In the genomic region with DNA sequence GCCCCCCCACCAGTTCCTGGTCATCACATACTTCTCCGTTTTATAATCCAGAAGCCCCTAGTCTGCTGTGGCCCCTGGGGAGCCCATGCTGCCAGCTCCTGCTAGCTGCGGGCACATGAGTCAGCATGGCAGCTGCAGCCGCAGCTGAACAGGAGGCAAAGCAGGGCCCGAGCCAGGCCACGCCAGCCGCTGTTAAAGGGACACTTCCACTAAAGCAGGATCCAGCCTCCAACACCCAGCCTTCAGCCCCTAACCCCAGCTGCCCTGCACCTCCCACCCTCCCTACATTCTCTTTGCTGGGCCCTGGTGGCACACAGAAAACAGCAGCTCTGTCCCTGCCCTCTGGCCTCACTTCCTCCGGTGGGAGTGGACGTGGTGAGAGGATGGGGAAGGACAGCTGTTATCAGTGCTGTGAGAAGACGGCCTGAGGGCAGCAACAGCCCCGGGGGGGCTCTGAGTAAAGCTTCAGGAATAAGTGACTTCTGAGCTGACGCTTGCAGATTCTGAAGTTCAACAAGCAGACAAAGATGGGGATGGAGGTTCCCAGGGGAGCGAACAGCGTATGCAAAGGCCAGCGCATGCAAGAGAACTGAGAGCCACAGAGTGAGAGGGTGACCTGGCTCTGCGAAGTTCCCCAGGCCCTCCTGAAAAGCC, we compare ENCODE assay signal across 8 cellular contexts. TPM values are rescaled to one million over a fixed set of nuclear protein-coding genes. Genes with fewer than 3 reads are reported as not detected.
DNase-seq lines count a peak whose midpoint lies in the region; ATAC-seq and TF ChIP-seq lines count a peak whose summit lies in the region.

No MANE protein-coding gene starts in this region.

- H3K36me3 ChIP-seq in naive thymus-derived CD4-positive, alpha-beta T cell (ENCODE audit: control insufficient read depth in 2 of 3, insufficient read depth in 3 of 3, low read length in 3 of 3): no peaks in the 10 kb centered on the region

- peak; percentile 30 for ATAC-seq in naive thymus-derived CD4-positive, alpha-beta T cell

- H3K4me1 ChIP-seq in naive thymus-derived CD4-positive, alpha-beta T cell (ENCODE audit: control insufficient read depth in 2 of 2, insufficient read depth in 2 of 2, low read length in 2 of 2): peaks cover 6 to 16% of the 10 kb centered on the region in 2 donors

- POLR2A ChIA-PET in activated CD4-positive, alpha-beta memory T cell treated with anti-CD3 and anti-CD28 coated beads for 36 hours (lab: Charles Lee): no interaction called here
- POLR2A ChIA-PET in activated CD4-positive, alpha-beta memory T cell treated with anti-CD3 and anti-CD28 coated beads, Interleukin-2, amount 10 ng/mL, durations not matched to agents 7 days and 5 days (lab: Charles Lee): interaction anchor here (0.8 to 1.4 kb wide), 2 partner anchors 10 to 11 kb away, joined by 3 to 4 read pairs; no protein-coding TSS in a partner anchor
- POLR2A ChIA-PET in naive thymus-derived CD4-positive, alpha-beta T cell (lab: Charles Lee): interaction anchor here (0.5 kb wide), 1 partner anchor 175 kb away, joined by 3 read pairs; no protein-coding TSS in a partner anchor

- no peak overlapping the region for H3K27ac ChIP-seq in naive thymus-derived CD4-positive, alpha-beta T cell (ENCODE audit: low read depth, low read length)

- no peaks in the 10 kb centered on the region for H3K9me3 Mint-ChIP-seq in activated CD4-positive, alpha-beta memory T cell treated with anti-CD3 and anti-CD28 coated beads for 36 hours
- no peaks in the 10 kb centered on the region for H3K9me3 Mint-ChIP-seq in activated CD4-positive, alpha-beta memory T cell treated with anti-CD3 and anti-CD28 coated beads, Interleukin-2, amount 10 ng/mL, durations not matched to agents 7 days and 5 days
- no peaks in the 10 kb centered on the region for H3K9me3 Mint-ChIP-seq in endothelial cell (ENCODE audit: unreplicated experiment)
- peaks cover 0 to 1% (median 0%) of the 10 kb centered on the region in 11 donors for H3K9me3 Mint-ChIP-seq in naive thymus-derived CD4-positive, alpha-beta T cell
- no peaks in the 10 kb centered on the region for H3K9me3 Mint-ChIP-seq in activated T-helper 2 cell treated with anti-CD3 and anti-CD28 coated beads, Interferon-gamma antibody, Interleukin-2, Interleukin-4, amounts not matched to agents 10 μg/mL and 5 μg/mL and 100 μg/mL, durations not matched to agents 14 hours and 24 hours and 36 hours

- H3K4me3 Mint-ChIP-seq in activated CD4-positive, alpha-beta memory T cell treated with anti-CD3 and anti-CD28 coated beads for 36 hours: peak overlapping the region; percentile 68
- H3K4me3 Mint-ChIP-seq in activated CD4-positive, alpha-beta memory T cell treated with anti-CD3 and anti-CD28 coated beads, Interleukin-2, amount 10 ng/mL, durations not matched to agents 7 days and 5 days: no peak overlapping the region
- H3K4me3 Mint-ChIP-seq in endothelial cell (ENCODE audit: unreplicated experiment): peak overlapping the region; percentile 95
- H3K4me3 Mint-ChIP-seq in naive thymus-derived CD4-positive, alpha-beta T cell: peak overlapping the region; percentile 51 to 75 (median 68)
- no peak overlapping the region for H3K4me3 Mint-ChIP-seq in activated T-helper 2 cell treated with anti-CD3 and anti-CD28 coated beads, Interferon-gamma antibody, Interleukin-2, Interleukin-4, amounts not matched to agents 10 μg/mL and 5 μg/mL and 100 μg/mL, durations not matched to agents 14 hours and 24 hours and 36 hours (ENCODE audit: low read depth)

- H3K27ac Mint-ChIP-seq in activated CD4-positive, alpha-beta memory T cell treated with anti-CD3 and anti-CD28 coated beads for 36 hours: no peak overlapping the region
- H3K27ac Mint-ChIP-seq in activated CD4-positive, alpha-beta memory T cell treated with anti-CD3 and anti-CD28 coated beads, Interleukin-2, amount 10 ng/mL, durations not matched to agents 7 days and 5 days: no peak overlapping the region
- peak overlapping the region; percentile 78 for H3K27ac Mint-ChIP-seq in endothelial cell (ENCODE audit: unreplicated experiment)
- peak overlapping the region in 5 of 9 donors; percentile 55 to 78 (median 70) for H3K27ac Mint-ChIP-seq in naive thymus-derived CD4-positive, alpha-beta T cell
- H3K27ac Mint-ChIP-seq in activated T-helper 2 cell treated with anti-CD3 and anti-CD28 coated beads, Interferon-gamma antibody, Interleukin-2, Interleukin-4, amounts not matched to agents 10 μg/mL and 5 μg/mL and 100 μg/mL, durations not matched to agents 14 hours and 24 hours and 36 hours: no peak overlapping the region

- H3K27me3 ChIP-seq in naive thymus-derived CD4-positive, alpha-beta T cell (ENCODE audit: control insufficient read depth in 2 of 2, insufficient read depth in 2 of 2, low read length in 2 of 2): no peaks in the 10 kb centered on the region

- H3K4me1 Mint-ChIP-seq in activated CD4-positive, alpha-beta memory T cell treated with anti-CD3 and anti-CD28 coated beads for 36 hours (ENCODE audit: low read depth): peaks cover 21% of the 10 kb centered on the region
- peaks cover 30% of the 10 kb centered on the region for H3K4me1 Mint-ChIP-seq in activated CD4-positive, alpha-beta memory T cell treated with anti-CD3 and anti-CD28 coated beads, Interleukin-2, amount 10 ng/mL, durations not matched to agents 7 days and 5 days
- no peaks in the 10 kb centered on the region for H3K4me1 Mint-ChIP-seq in endothelial cell (ENCODE audit: unreplicated experiment)
- peaks cover 12 to 25% (median 21%) of the 10 kb centered on the region in 7 donors for H3K4me1 Mint-ChIP-seq in naive thymus-derived CD4-positive, alpha-beta T cell
- H3K4me1 Mint-ChIP-seq in activated T-helper 2 cell treated with anti-CD3 and anti-CD28 coated beads, Interferon-gamma antibody, Interleukin-2, Interleukin-4, amounts not matched to agents 10 μg/mL and 5 μg/mL and 100 μg/mL, durations not matched to agents 14 hours and 24 hours and 36 hours (ENCODE audit: low read depth): peaks cover 9% of the 10 kb centered on the region

- CTCF ChIA-PET in activated CD4-positive, alpha-beta memory T cell treated with anti-CD3 and anti-CD28 coated beads for 36 hours (lab: Charles Lee): interaction anchor here (0.6 to 1.2 kb wide), 2 partner anchors 17 to 24 kb away, joined by 3 read pairs; no protein-coding TSS in a partner anchor
- CTCF ChIA-PET in activated CD4-positive, alpha-beta memory T cell treated with anti-CD3 and anti-CD28 coated beads, Interleukin-2, amount 10 ng/mL, durations not matched to agents 7 days and 5 days (lab: Charles Lee): interaction anchor here (1.2 kb wide), 1 partner anchor 24 kb away, joined by 5 read pairs; no protein-coding TSS in a partner anchor
- CTCF ChIA-PET in naive thymus-derived CD4-positive, alpha-beta T cell (lab: Charles Lee): no interaction called here

- peak overlapping the region; percentile 16 for H3K4me3 ChIP-seq in naive thymus-derived CD4-positive, alpha-beta T cell (ENCODE audit: low read length)

- H3K36me3 Mint-ChIP-seq in activated CD4-positive, alpha-beta memory T cell treated with anti-CD3 and anti-CD28 coated beads for 36 hours: no peaks in the 10 kb centered on the region
- no peaks in the 10 kb centered on the region for H3K36me3 Mint-ChIP-seq in activated CD4-positive, alpha-beta memory T cell treated with anti-CD3 and anti-CD28 coated beads, Interleukin-2, amount 10 ng/mL, durations not matched to agents 7 days and 5 days (ENCODE audit: low read depth)
- no peaks in the 10 kb centered on the region for H3K36me3 Mint-ChIP-seq in endothelial cell (ENCODE audit: low read depth, unreplicated experiment)
- H3K36me3 Mint-ChIP-seq in naive thymus-derived CD4-positive, alpha-beta T cell: no peaks in the 10 kb centered on the region
- H3K36me3 Mint-ChIP-seq in activated T-helper 2 cell treated with anti-CD3 and anti-CD28 coated beads, Interferon-gamma antibody, Interleukin-2, Interleukin-4, amounts not matched to agents 10 μg/mL and 5 μg/mL and 100 μg/mL, durations not matched to agents 14 hours and 24 hours and 36 hours (ENCODE audit: low read depth): no peaks in the 10 kb centered on the region

- DNase-seq in activated CD4-positive, alpha-beta memory T cell treated with anti-CD3 and anti-CD28 coated beads for 36 hours: no peak
- DNase-seq in activated CD4-positive, alpha-beta memory T cell treated with anti-CD3 and anti-CD28 coated beads, Interleukin-2, amount 10 ng/mL, durations not matched to agents 7 days and 5 days: no peak
- DNase-seq in RPMI7951 (ENCODE audit: low read depth) (peak; percentile 83), endothelial cell (ENCODE audit: low spot score) (no peak), H4 (ENCODE audit: low spot score) (no peak), AG08396 (ENCODE audit: low spot score) (no peak)
- no peak for DNase-seq in naive thymus-derived CD4-positive, alpha-beta T cell
- DNase-seq in activated T-helper 2 cell treated with anti-CD3 and anti-CD28 coated beads, Interferon-gamma antibody, Interleukin-2, Interleukin-4, amounts not matched to agents 10 μg/mL and 5 μg/mL and 100 μg/mL, durations not matched to agents 14 hours and 24 hours and 36 hours (ENCODE audit: low spot score): no peak

- H3K9me3 ChIP-seq in naive thymus-derived CD4-positive, alpha-beta T cell (ENCODE audit: control insufficient read depth in 2 of 3, low read length in 3 of 3): no peaks in the 10 kb centered on the region

- intact Hi-C loops in activated CD4-positive, alpha-beta memory T cell treated with anti-CD3 and anti-CD28 coated beads for 36 hours (cut with micrococcal nuclease): loop anchor here (5.0 kb wide), 1 partner anchor 83 kb away; no protein-coding TSS in a partner anchor
- intact Hi-C loops in naive thymus-derived CD4-positive, alpha-beta T cell (cut with micrococcal nuclease): loop anchor here in 1 of 2 donors (1.0 kb wide), 1 partner anchor 43 kb away; the partner anchor contains the start of gene THAP7
- intact Hi-C loops in activated T-helper 2 cell treated with anti-CD3 and anti-CD28 coated beads, Interferon-gamma antibody, Interleukin-2, Interleukin-4, amounts not matched to agents 10 μg/mL and 5 μg/mL and 100 μg/mL, durations not matched to agents 14 hours and 24 hours and 36 hours (cut with micrococcal nuclease): no loop called here

- peaks cover 13% of the 10 kb centered on the region for H3K27me3 Mint-ChIP-seq in activated CD4-positive, alpha-beta memory T cell treated with anti-CD3 and anti-CD28 coated beads for 36 hours
- peaks cover 19% of the 10 kb centered on the region for H3K27me3 Mint-ChIP-seq in activated CD4-positive, alpha-beta memory T cell treated with anti-CD3 and anti-CD28 coated beads, Interleukin-2, amount 10 ng/mL, durations not matched to agents 7 days and 5 days
- H3K27me3 Mint-ChIP-seq in endothelial cell (ENCODE audit: unreplicated experiment): peaks cover 2% of the 10 kb centered on the region
- peaks cover 13 to 31% (median 26%) of the 10 kb centered on the region in 5 donors for H3K27me3 Mint-ChIP-seq in naive thymus-derived CD4-positive, alpha-beta T cell
- peaks cover 24% of the 10 kb centered on the region for H3K27me3 Mint-ChIP-seq in activated T-helper 2 cell treated with anti-CD3 and anti-CD28 coated beads, Interferon-gamma antibody, Interleukin-2, Interleukin-4, amounts not matched to agents 10 μg/mL and 5 μg/mL and 100 μg/mL, durations not matched to agents 14 hours and 24 hours and 36 hours (ENCODE audit: low read depth)

- no peak for TF ChIP-seq CTCF in endothelial cell (IDR thresholded peaks at IDR 0.05; ENCODE audit: unreplicated experiment)

RNA-seq across cellular contexts. Expression of gene LRRC74B, which starts 0.7 kb away (rescaled TPM):
- total RNA-seq in activated CD4-positive, alpha-beta memory T cell treated with anti-CD3 and anti-CD28 coated beads for 36 hours: not detected
- not detected for total RNA-seq in activated CD4-positive, alpha-beta memory T cell treated with anti-CD3 and anti-CD28 coated beads, Interleukin-2, amount 10 ng/mL, durations not matched to agents 7 days and 5 days
- under 0.01 TPM in 1 of 2 replicates, not detected in the other for total RNA-seq in RPMI7951 (2014; rRNA removed; shearing (Covaris generic))
- total RNA-seq in endothelial cell (ENCODE audit: unreplicated experiment): not detected
- total RNA-seq in naive thymus-derived CD4-positive, alpha-beta T cell: not detected
- polyA plus RNA-seq in naive thymus-derived CD4-positive, alpha-beta T cell: not detected
- total RNA-seq in H4 (2014; rRNA removed; shearing (Covaris generic)): not detected in 2 replicates
- 0.23 TPM in 1 of 2 replicates, not detected in the other for total RNA-seq in activated T-helper 2 cell treated with anti-CD3 and anti-CD28 coated beads, Interferon-gamma antibody, Interleukin-2, Interleukin-4, amounts not matched to agents 10 μg/mL and 5 μg/mL and 100 μg/mL, durations not matched to agents 14 hours and 24 hours and 36 hours

RNA-seq across cellular contexts. Expression of gene SLC7A4, which starts 12.7 kb away (rescaled TPM):
- not detected for total RNA-seq in activated CD4-positive, alpha-beta memory T cell treated with anti-CD3 and anti-CD28 coated beads for 36 hours
- not detected for total RNA-seq in activated CD4-positive, alpha-beta memory T cell treated with anti-CD3 and anti-CD28 coated beads, Interleukin-2, amount 10 ng/mL, durations not matched to agents 7 days and 5 days
- total RNA-seq in RPMI7951 (2014; rRNA removed; shearing (Covaris generic)): not detected in 2 replicates
- not detected for total RNA-seq in endothelial cell (ENCODE audit: unreplicated experiment)
- total RNA-seq in naive thymus-derived CD4-positive, alpha-beta T cell: under 1 TPM in 2 of 5 experiments, not detected in 3; 0.13 TPM
- polyA plus RNA-seq in naive thymus-derived CD4-positive, alpha-beta T cell: under 1 TPM in 1 of 2 donors, not detected in 1; 0.08 TPM
- not detected in 2 replicates for total RNA-seq in H4 (2014; rRNA removed; shearing (Covaris generic))
- total RNA-seq in activated T-helper 2 cell treated with anti-CD3 and anti-CD28 coated beads, Interferon-gamma antibody, Interleukin-2, Interleukin-4, amounts not matched to agents 10 μg/mL and 5 μg/mL and 100 μg/mL, durations not matched to agents 14 hours and 24 hours and 36 hours: 0.07 TPM in 1 of 2 replicates, not detected in the other

RNA-seq across cellular contexts. Expression of gene P2RX6, which starts 30.1 kb away (rescaled TPM):
- total RNA-seq in activated CD4-positive, alpha-beta memory T cell treated with anti-CD3 and anti-CD28 coated beads for 36 hours: not detected
- total RNA-seq in activated CD4-positive, alpha-beta memory T cell treated with anti-CD3 and anti-CD28 coated beads, Interleukin-2, amount 10 ng/mL, durations not matched to agents 7 days and 5 days: under 1 TPM; 0.08 to 0.23 TPM
- total RNA-seq in RPMI7951 (2014; rRNA removed; shearing (Covaris generic)): 7.8 and 10.6 TPM in 2 replicates
- not detected for total RNA-seq in endothelial cell (ENCODE audit: unreplicated experiment)
- total RNA-seq in naive thymus-derived CD4-positive, alpha-beta T cell: 1 to 10 TPM in 2 of 5 experiments, under 1 TPM in 3; 0.46 to 1.7 (median 0.66) TPM
- polyA plus RNA-seq in naive thymus-derived CD4-positive, alpha-beta T cell: under 1 TPM in 1 of 2 donors, not detected in 1; 0.15 TPM
- total RNA-seq in H4 (2014; rRNA removed; shearing (Covaris generic)): 2.0 and 4.0 TPM in 2 replicates
- 0.07 TPM in 1 of 2 replicates, not detected in the other for total RNA-seq in activated T-helper 2 cell treated with anti-CD3 and anti-CD28 coated beads, Interferon-gamma antibody, Interleukin-2, Interleukin-4, amounts not matched to agents 10 μg/mL and 5 μg/mL and 100 μg/mL, durations not matched to agents 14 hours and 24 hours and 36 hours

RNA-seq across cellular contexts. Expression of gene THAP7, which starts 43.1 kb away (rescaled TPM):
- total RNA-seq in activated CD4-positive, alpha-beta memory T cell treated with anti-CD3 and anti-CD28 coated beads for 36 hours: 10 to 100 TPM; 22.1 to 26.8 TPM
- total RNA-seq in activated CD4-positive, alpha-beta memory T cell treated with anti-CD3 and anti-CD28 coated beads, Interleukin-2, amount 10 ng/mL, durations not matched to agents 7 days and 5 days: 10 to 100 TPM; 24.7 to 25.4 TPM
- 41.1 and 41.4 TPM in 2 replicates for total RNA-seq in RPMI7951 (2014; rRNA removed; shearing (Covaris generic))
- total RNA-seq in endothelial cell (ENCODE audit: unreplicated experiment): 13.5 TPM
- total RNA-seq in naive thymus-derived CD4-positive, alpha-beta T cell: 10 to 100 TPM; 25.8 to 73.3 (median 64.7) TPM
- polyA plus RNA-seq in naive thymus-derived CD4-positive, alpha-beta T cell: 10 to 100 TPM; 53.8 to 69.3 TPM
- total RNA-seq in H4 (2014; rRNA removed; shearing (Covaris generic)): 41.8 and 45.8 TPM in 2 replicates
- 25.8 and 25.9 TPM in 2 replicates for total RNA-seq in activated T-helper 2 cell treated with anti-CD3 and anti-CD28 coated beads, Interferon-gamma antibody, Interleukin-2, Interleukin-4, amounts not matched to agents 10 μg/mL and 5 μg/mL and 100 μg/mL, durations not matched to agents 14 hours and 24 hours and 36 hours

Comparison
In these comparisons a context has a peak if more than half of its experiments do, and no peak if none do; other contexts are left out.
1. H3K4me3 Mint-ChIP-seq: peak in activated CD4-positive, alpha-beta memory T cell treated with anti-CD3 and anti-CD28 coated beads for 36 hours (single experiment), endothelial cell (single experiment) and naive thymus-derived CD4-positive, alpha-beta T cell (10 of 10); none in activated CD4-positive, alpha-beta memory T cell treated with anti-CD3 and anti-CD28 coated beads, Interleukin-2, amount 10 ng/mL, durations not matched to agents 7 days and 5 days (single experiment) and activated T-helper 2 cell treated with anti-CD3 and anti-CD28 coated beads, Interferon-gamma antibody, Interleukin-2, Interleukin-4, amounts not matched to agents 10 μg/mL and 5 μg/mL and 100 μg/mL, durations not matched to agents 14 hours and 24 hours and 36 hours (single experiment).
2. H3K27ac Mint-ChIP-seq: peak in endothelial cell (single experiment) and naive thymus-derived CD4-positive, alpha-beta T cell (5 of 9); none in activated CD4-positive, alpha-beta memory T cell treated with anti-CD3 and anti-CD28 coated beads for 36 hours (single experiment), activated CD4-positive, alpha-beta memory T cell treated with anti-CD3 and anti-CD28 coated beads, Interleukin-2, amount 10 ng/mL, durations not matched to agents 7 days and 5 days (single experiment) and activated T-helper 2 cell treated with anti-CD3 and anti-CD28 coated beads, Interferon-gamma antibody, Interleukin-2, Interleukin-4, amounts not matched to agents 10 μg/mL and 5 μg/mL and 100 μg/mL, durations not matched to agents 14 hours and 24 hours and 36 hours (single experiment).